Comparison of ENCODE assay signal across 1 cellular context in the genomic region with DNA sequence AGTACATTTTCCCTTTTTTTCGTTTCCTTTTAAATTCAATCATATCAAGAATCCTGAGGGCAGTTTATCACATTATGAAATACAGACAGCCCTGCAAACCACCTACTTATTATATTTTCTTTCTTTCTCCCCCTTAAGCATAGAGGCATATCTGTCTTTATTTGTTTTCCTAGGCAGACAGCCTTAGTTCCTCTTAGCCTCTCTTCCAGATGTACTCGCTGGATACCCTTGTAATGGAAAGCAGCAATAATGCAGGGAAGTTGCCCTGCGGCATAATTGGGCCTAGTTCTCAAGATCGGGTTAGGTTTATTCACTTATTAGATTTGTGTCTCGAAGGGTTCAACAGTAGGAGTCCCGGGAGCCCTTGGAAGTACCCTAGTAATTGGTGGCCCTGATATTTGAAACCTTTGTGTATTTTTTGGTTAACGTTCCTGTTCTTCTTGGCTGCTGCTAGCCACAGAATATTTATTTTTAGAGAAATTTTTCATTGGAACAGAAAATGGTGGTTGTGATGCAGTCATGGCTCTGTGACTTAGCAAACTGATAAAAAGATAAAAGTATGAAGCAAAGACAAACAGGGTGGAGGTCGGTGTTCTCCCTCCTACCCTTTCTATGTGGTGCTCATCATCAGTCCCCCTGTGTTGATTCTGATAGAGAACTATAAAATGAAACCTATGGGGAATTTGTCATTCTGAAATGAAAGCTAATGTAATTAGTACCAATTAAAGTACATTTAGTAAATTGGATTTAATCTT.
TF ChIP-seq lines count a peak whose summit lies in the region.

No MANE protein-coding gene starts in this region.

TF ChIP-seq in GM12878, 131 proteins besides CTCF, POLR2A, EP300 and RAD21:
- TF ChIP-seq YY1 (IDR thresholded peaks at IDR 0.05; ENCODE audit: low read depth, low read length), result no peak
- TF ChIP-seq USF1 (IDR thresholded peaks at IDR 0.05; ENCODE audit: borderline replicate concordance, extremely low read length, insufficient read depth, low read depth, low read length), result no peak
- TF ChIP-seq, protein P1, sequence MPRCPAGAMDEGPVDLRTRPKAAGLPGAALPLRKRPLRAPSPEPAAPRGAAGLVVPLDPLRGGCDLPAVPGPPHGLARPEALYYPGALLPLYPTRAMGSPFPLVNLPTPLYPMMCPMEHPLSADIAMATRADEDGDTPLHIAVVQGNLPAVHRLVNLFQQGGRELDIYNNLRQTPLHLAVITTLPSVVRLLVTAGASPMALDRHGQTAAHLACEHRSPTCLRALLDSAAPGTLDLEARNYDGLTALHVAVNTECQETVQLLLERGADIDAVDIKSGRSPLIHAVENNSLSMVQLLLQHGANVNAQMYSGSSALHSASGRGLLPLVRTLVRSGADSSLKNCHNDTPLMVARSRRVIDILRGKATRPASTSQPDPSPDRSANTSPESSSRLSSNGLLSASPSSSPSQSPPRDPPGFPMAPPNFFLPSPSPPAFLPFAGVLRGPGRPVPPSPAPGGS (IDR thresholded peaks at IDR 0.05; ENCODE audit: borderline replicate concordance, insufficient read depth, low read depth, low read length, poor library complexity, severe bottlenecking), result no peak
